In the genomic region with DNA sequence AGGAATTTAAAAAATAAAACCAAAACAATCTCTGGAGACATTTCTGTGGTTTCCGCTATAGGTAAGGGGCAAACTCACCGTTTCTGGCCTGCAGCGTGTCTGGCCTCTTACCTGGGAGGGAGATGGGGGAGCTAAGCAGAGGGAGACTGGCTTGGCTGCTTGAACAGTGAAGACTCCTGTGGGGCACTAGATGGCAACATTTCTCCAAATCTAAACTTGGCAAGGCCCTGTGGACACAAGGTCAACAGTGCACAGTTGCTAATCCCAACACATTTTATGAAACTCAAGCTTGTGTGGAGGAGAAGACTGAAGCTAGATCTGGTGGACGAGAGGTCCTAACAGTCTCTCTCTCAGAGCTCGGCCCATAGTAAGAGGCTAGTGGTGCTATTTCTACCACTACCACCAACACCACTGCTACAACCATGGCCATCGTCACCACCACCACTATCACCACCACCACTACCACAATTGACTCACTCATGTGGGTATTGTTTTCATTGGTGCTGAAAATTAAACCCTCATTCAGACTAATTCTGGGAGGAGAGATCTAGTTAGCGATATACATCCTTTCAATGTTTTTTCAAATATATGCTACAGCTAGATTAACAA, we compare ENCODE assay signal across 9 cellular contexts. TPM values are rescaled to one million over a fixed set of nuclear protein-coding genes. Genes with fewer than 3 reads are reported as not detected.
DNase-seq lines count a peak whose midpoint lies in the region; ATAC-seq and TF ChIP-seq lines count a peak whose summit lies in the region.
"Had no signal": no experiment of that assay in that cellular context is flagged by ENCODE, and none has a peak within 500 bp of the region (broad histone marks: within the 10 kb centered on the region; RNA-seq: fewer than 3 reads in every experiment).

No MANE protein-coding gene starts in this region.

- H3K36me3 Mint-ChIP-seq in T-cell, result peaks cover 4% of the 10 kb centered on the region

- no peak overlapping the region for H2BK120ac ChIP-seq in IMR-90 (ENCODE audit: low read depth, low read length)

- ATAC-seq in IMR-90 (ENCODE audit: low read depth), result peak; percentile 71
- peak; percentile 59 for ATAC-seq in gastroesophageal sphincter
- no peak for ATAC-seq in T-cell (replicated peaks in 1 of 4)

- H3K18ac ChIP-seq in IMR-90 (ENCODE audit: low read depth, low read length), result no peak overlapping the region

- no peak overlapping the region for H2BK5ac ChIP-seq in IMR-90 (ENCODE audit: low read depth, low read length, poor library complexity, severe bottlenecking)

- no peak overlapping the region for H2BK15ac ChIP-seq in IMR-90 (ENCODE audit: low read depth, low read length)

- no peaks in the 10 kb centered on the region for H3K27me3 ChIP-seq in BJ (ENCODE audit: control insufficient read depth, insufficient read depth, low read length)
- H3K27me3 ChIP-seq in IMR-90 (ENCODE audit: control insufficient read depth, insufficient read depth, low read length), result peaks cover 4% of the 10 kb centered on the region
- no peaks in the 10 kb centered on the region for H3K27me3 ChIP-seq in gastroesophageal sphincter

- CTCF ChIA-PET in BJ (lab: Yijun Ruan, JAX), result interaction anchor here (0.7 to 3.0 kb wide), 22 partner anchors 11 to 282 kb away, joined by 3 to 18 read pairs (median 4); no protein-coding TSS in a partner anchor
- CTCF ChIA-PET in IMR-90 (lab: Yijun Ruan, JAX), result interaction anchor here (0.6 to 1.6 kb wide), 7 partner anchors 85 to 282 kb away, joined by 3 to 9 read pairs (median 3); no protein-coding TSS in a partner anchor
- CTCF ChIA-PET in T-cell (lab: Charles Lee), result interaction anchor here in 1 of 2 donors (1.0 kb wide), 1 partner anchor 108 kb away, joined by 3 read pairs; no protein-coding TSS in a partner anchor

- no peaks in the 10 kb centered on the region for H3K27me3 Mint-ChIP-seq in T-cell
- H3K27me3 Mint-ChIP-seq: central memory CD8-positive, alpha-beta T cell had no signal

- H2AK9ac ChIP-seq in IMR-90 (replicated peaks; ENCODE audit: low read depth, low read length, poor library complexity), result no peak overlapping the region

- TF ChIP-seq RAD21 in IMR-90 (IDR thresholded peaks at IDR 0.05; ENCODE audit: low read length), result peak; percentile 36; the same call in 1 of the 2 replicates

- dilution Hi-C loops in IMR-90 (cut with HindIII; ENCODE audit: low sequenced_read_pairs, unreplicated experiment), result no loop called here

- no TSS peak for BruUV-seq in IMR-90 (replicated peaks; lab: Mats Ljungman, UMichigan)

- H3K9me3 ChIP-seq in IMR-90 (ENCODE audit: control insufficient read depth, insufficient read depth, low read length) (no peaks in the 10 kb centered on the region), gastroesophageal sphincter (no peaks in the 10 kb centered on the region)

- intact Hi-C loops in IMR-90 (cut with micrococcal nuclease), result loop anchor here (1.0 to 5.0 kb wide), 4 partner anchors 108 to 282 kb away; no protein-coding TSS in a partner anchor

- peaks cover 11 to 16% (median 13%) of the 10 kb centered on the region in 3 donors for H3K4me1 Mint-ChIP-seq in T-cell
- H3K4me1 Mint-ChIP-seq: central memory CD8-positive, alpha-beta T cell had no signal

- H3K4me3 ChIP-seq in BJ (ENCODE audit: low read depth, low read length) (no peak overlapping the region), IMR-90 (ENCODE audit: insufficient read depth, low read depth, low read length) (no peak overlapping the region), gastroesophageal sphincter (no peak overlapping the region)

- no peak overlapping the region for H2AFZ ChIP-seq in IMR-90 (replicated peaks; ENCODE audit: low read length, poor library complexity)

- H3K79me1 ChIP-seq in IMR-90 (ENCODE audit: low read depth in 1 of 2, low read length in 2 of 2), result no peaks in the 10 kb centered on the region

- H3K4ac ChIP-seq in IMR-90 (ENCODE audit: low read depth, low read length), result no peak overlapping the region

- no peak overlapping the region for H3K27ac Mint-ChIP-seq in T-cell

- no peak overlapping the region for H4K5ac ChIP-seq in IMR-90 (ENCODE audit: low read depth, low read length)

- no peak overlapping the region for H3K4me2 ChIP-seq in IMR-90 (ENCODE audit: low read depth, low read length)

- WGBS in IMR-90 (ENCODE audit: extremely low coverage in 2 of 2, insufficient read length in 1 of 2), 2 experiments, result no CpG with 5 or more reads among the region's 7 CpGs
- WGBS in gastroesophageal sphincter (ENCODE audit: low coverage in 1 of 2), 2 donors, result 81 to 94% methylated on average over 5 to 7 of the region's 7 CpGs

- no peak overlapping the region for H3K9ac ChIP-seq in IMR-90 (ENCODE audit: low read depth, low read length)

- no peak overlapping the region for H4K91ac ChIP-seq in IMR-90 (ENCODE audit: insufficient read depth, low read depth, low read length)

- TF ChIP-seq POLR2A in IMR-90 (IDR thresholded peaks at IDR 0.05; ENCODE audit: low read depth, low read length) (no peak), gastroesophageal sphincter (IDR thresholded peaks at IDR 0.05) (no peak)

- POLR2A ChIA-PET in BJ (lab: Charles Lee), result no interaction called here
- POLR2A ChIA-PET in IMR-90 (lab: Charles Lee; ENCODE audit: unreplicated experiment), result no interaction called here
- POLR2A ChIA-PET in T-cell (lab: Charles Lee), result no interaction called here

- no peak overlapping the region for H3K56ac ChIP-seq in IMR-90 (ENCODE audit: extremely low read depth, insufficient read depth, low read length)

- H3K9me3 Mint-ChIP-seq in T-cell, result no peaks in the 10 kb centered on the region
- H3K9me3 Mint-ChIP-seq: central memory CD8-positive, alpha-beta T cell had no signal

- TF ChIP-seq EP300 in gastroesophageal sphincter (IDR thresholded peaks at IDR 0.05), result no peak

- DNase-seq in BJ (ENCODE audit: low read depth) (no peak), IMR-90 (peak; percentile 47), RPMI7951 (ENCODE audit: low read depth) (peak; percentile 42), renal cortical epithelial cell (ENCODE audit: low read depth) (peak; percentile 62), T-cell (no peak), UCSD-AML1 (lab: John Stamatoyannopoulos, UW; ENCODE audit: unreplicated experiment) (no peak)
- DNase-seq in activated CD4-positive, alpha-beta T cell treated with anti-CD3 and anti-CD28 coated beads, Interleukin-2, amount 50 U/mL, for 48 hours, result no peak

- H3K4me3 Mint-ChIP-seq in T-cell, result no peak overlapping the region
- H3K4me3 Mint-ChIP-seq: central memory CD8-positive, alpha-beta T cell had no signal

- no peak overlapping the region for H2AK5ac ChIP-seq in IMR-90 (ENCODE audit: low read depth, low read length)

- no peaks in the 10 kb centered on the region for H4K20me1 ChIP-seq in IMR-90 (ENCODE audit: insufficient read depth, low read length)

- H3K4me1 ChIP-seq in IMR-90 (ENCODE audit: control insufficient read depth, insufficient read depth, low read length) (peaks cover 6% of the 10 kb centered on the region; the same call in 1 of the 2 replicates), gastroesophageal sphincter (peaks cover 2 to 35% (median 16%) of the 10 kb centered on the region in 3 donors)

- H3K36me3 ChIP-seq in BJ (ENCODE audit: control insufficient read depth, insufficient read depth, low read length), result no peaks in the 10 kb centered on the region
- no peaks in the 10 kb centered on the region for H3K36me3 ChIP-seq in IMR-90 (ENCODE audit: control insufficient read depth, insufficient read depth, low read length)
- H3K36me3 ChIP-seq in gastroesophageal sphincter, result no peaks in the 10 kb centered on the region

- H3K23ac ChIP-seq in IMR-90 (ENCODE audit: low read depth, low read length), result no peak overlapping the region

- no peak overlapping the region for H3K14ac ChIP-seq in IMR-90 (replicated peaks; ENCODE audit: low read depth, low read length)

- H4K8ac ChIP-seq in IMR-90 (ENCODE audit: low read depth in 2 of 2, low read length in 2 of 2), result no peak overlapping the region

- in situ Hi-C loops in IMR-90 (cut with MboI; ENCODE audit: low sequenced_read_pairs), result no loop called here

- TF ChIP-seq CTCF in BJ (IDR thresholded peaks at IDR 0.05; ENCODE audit: insufficient read depth, low read depth, low read length), result peak; percentile 33; the same call in 1 of the 2 replicates
- peak; percentile 48 for TF ChIP-seq CTCF in IMR-90 (conservative IDR thresholded peaks at IDR 0.05; ENCODE audit: low read depth, low read length)
- TF ChIP-seq CTCF in gastroesophageal sphincter (IDR thresholded peaks at IDR 0.05), result peak; percentile 17 to 63 (median 46)

- no peaks in the 10 kb centered on the region; the same call in 1 of the 2 replicates for H3K9me1 ChIP-seq in IMR-90 (ENCODE audit: insufficient read depth, low read length)

- no peak overlapping the region for H2BK20ac ChIP-seq in IMR-90 (ENCODE audit: low read depth, low read length)

- H3K27ac ChIP-seq in IMR-90 (ENCODE audit: insufficient read depth, low read length) (no peak overlapping the region), gastroesophageal sphincter (peak overlapping the region in 3 of 4 donors; percentile 79)

TF ChIP-seq in IMR-90, 13 proteins besides CTCF, POLR2A, EP300 and RAD21:
- TF ChIP-seq SMC3 (IDR thresholded peaks at IDR 0.05; ENCODE audit: low read depth, low read length) (peak; percentile 26; the same call in 1 of the 2 replicates), MAFK (IDR thresholded peaks at IDR 0.05; ENCODE audit: low read depth, low read length) (no peak)

RNA-seq across cellular contexts. Expression of a gene that starts 28.4 kb away (rescaled TPM):
- polyA plus RNA-seq in BJ (2011; rRNA removed), result 2.9 and 3.1 TPM in 2 replicates
- 2.4 and 3.9 TPM in 2 replicates for polyA minus RNA-seq in BJ (2011; rRNA and poly(A)+ RNA removed)
- 1.6 and 1.7 TPM in 2 replicates for total RNA-seq in IMR-90 (2012; rRNA removed)
- 0.96 and 1.3 TPM in 2 replicates for polyA plus RNA-seq in IMR-90 (2012; rRNA removed)
- 0.81 and 0.82 TPM in 2 replicates for polyA plus RNA-seq in IMR-90 (2012; cell fraction: cytosol; rRNA removed)
- polyA plus RNA-seq in IMR-90 (2012; cell fraction: nucleus; rRNA removed; ENCODE audit: low replicate concordance), result 3.9 and 4.1 TPM in 2 replicates
- 1.3 and 1.4 TPM in 2 replicates for total RNA-seq in RPMI7951 (2014; rRNA removed; shearing (Covaris generic))
- 10 to 100 TPM in 3 of 4 donors, 1 to 10 TPM in 1; 4.3 to 29.5 (median 27.0) TPM for total RNA-seq in gastroesophageal sphincter
- 0.17 and 2.0 TPM in 2 replicates for total RNA-seq in renal cortical epithelial cell
- 10 to 100 TPM; 10.5 to 18.5 (median 14.5) TPM for total RNA-seq in T-cell

RNA-seq across cellular contexts. Expression of a gene that starts 58.3 kb away (rescaled TPM):
- polyA plus RNA-seq in BJ (2011; rRNA removed), result 2.7 and 4.6 TPM in 2 replicates
- polyA minus RNA-seq in BJ (2011; rRNA and poly(A)+ RNA removed), result 6.7 and 7.2 TPM in 2 replicates
- total RNA-seq in IMR-90 (2012; rRNA removed), result 4.3 and 4.7 TPM in 2 replicates
- polyA plus RNA-seq in IMR-90 (2012; rRNA removed), result 3.2 and 3.5 TPM in 2 replicates
- polyA plus RNA-seq in IMR-90 (2012; cell fraction: cytosol; rRNA removed), result 1.3 and 1.8 TPM in 2 replicates
- polyA plus RNA-seq in IMR-90 (2012; cell fraction: nucleus; rRNA removed; ENCODE audit: low replicate concordance), result 3.4 and 6.4 TPM in 2 replicates
- 4.0 and 5.2 TPM in 2 replicates for total RNA-seq in RPMI7951 (2014; rRNA removed; shearing (Covaris generic))
- 10 to 100 TPM in 1 of 4 donors, 1 to 10 TPM in 3; 5.9 to 21.2 (median 7.7) TPM for total RNA-seq in gastroesophageal sphincter
- total RNA-seq in renal cortical epithelial cell, result 1.0 and 7.6 TPM in 2 replicates
- total RNA-seq in T-cell, result 10 to 100 TPM; 42.3 to 54.7 (median 47.4) TPM

Comparison
In these comparisons a context has a peak if more than half of its experiments do, and no peak if none do; other contexts are left out.
1. DNase-seq: peak in IMR-90 (single experiment), RPMI7951 (single experiment) and renal cortical epithelial cell (single experiment); none in BJ (single experiment), T-cell (0 of 34), activated CD4-positive, alpha-beta T cell treated with anti-CD3 and anti-CD28 coated beads, Interleukin-2, amount 50 U/mL, for 48 hours (0 of 2) and UCSD-AML1 (single experiment).
2. ATAC-seq: peak in IMR-90 (single experiment) and gastroesophageal sphincter (single experiment); none in T-cell (0 of 4).
3. Peak in every context shown above with its lines, with median percentiles within 50 percentile points of each other: CTCF ChIP-seq.